ENCODE assay signal across 1 cellular context in genomic region chr14:64501326-64502171, GRCh38.
TF ChIP-seq lines count a peak whose summit lies in the region.

No MANE protein-coding gene starts in this region.

TF ChIP-seq in liver, 16 proteins besides CTCF, POLR2A, EP300 and RAD21 (continued from another document):
- TF ChIP-seq, protein P1, sequence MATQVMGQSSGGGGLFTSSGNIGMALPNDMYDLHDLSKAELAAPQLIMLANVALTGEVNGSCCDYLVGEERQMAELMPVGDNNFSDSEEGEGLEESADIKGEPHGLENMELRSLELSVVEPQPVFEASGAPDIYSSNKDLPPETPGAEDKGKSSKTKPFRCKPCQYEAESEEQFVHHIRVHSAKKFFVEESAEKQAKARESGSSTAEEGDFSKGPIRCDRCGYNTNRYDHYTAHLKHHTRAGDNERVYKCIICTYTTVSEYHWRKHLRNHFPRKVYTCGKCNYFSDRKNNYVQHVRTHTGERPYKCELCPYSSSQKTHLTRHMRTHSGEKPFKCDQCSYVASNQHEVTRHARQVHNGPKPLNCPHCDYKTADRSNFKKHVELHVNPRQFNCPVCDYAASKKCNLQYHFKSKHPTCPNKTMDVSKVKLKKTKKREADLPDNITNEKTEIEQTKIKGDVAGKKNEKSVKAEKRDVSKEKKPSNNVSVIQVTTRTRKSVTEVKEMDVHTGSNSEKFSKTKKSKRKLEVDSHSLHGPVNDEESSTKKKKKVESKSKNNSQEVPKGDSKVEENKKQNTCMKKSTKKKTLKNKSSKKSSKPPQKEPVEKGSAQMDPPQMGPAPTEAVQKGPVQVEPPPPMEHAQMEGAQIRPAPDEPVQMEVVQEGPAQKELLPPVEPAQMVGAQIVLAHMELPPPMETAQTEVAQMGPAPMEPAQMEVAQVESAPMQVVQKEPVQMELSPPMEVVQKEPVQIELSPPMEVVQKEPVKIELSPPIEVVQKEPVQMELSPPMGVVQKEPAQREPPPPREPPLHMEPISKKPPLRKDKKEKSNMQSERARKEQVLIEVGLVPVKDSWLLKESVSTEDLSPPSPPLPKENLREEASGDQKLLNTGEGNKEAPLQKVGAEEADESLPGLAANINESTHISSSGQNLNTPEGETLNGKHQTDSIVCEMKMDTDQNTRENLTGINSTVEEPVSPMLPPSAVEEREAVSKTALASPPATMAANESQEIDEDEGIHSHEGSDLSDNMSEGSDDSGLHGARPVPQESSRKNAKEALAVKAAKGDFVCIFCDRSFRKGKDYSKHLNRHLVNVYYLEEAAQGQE (IDR thresholded peaks at IDR 0.05), result peak; percentile 63
- TF ChIP-seq GABPA (IDR thresholded peaks at IDR 0.05 in 1 of 2, conservative IDR thresholded peaks at IDR 0.05 in 1 of 2) (no peak), SP1 (IDR thresholded peaks at IDR 0.05) (peak; percentile 60), NR2F2 (IDR thresholded peaks at IDR 0.05) (no peak), MAX (IDR thresholded peaks at IDR 0.05) (peak; percentile 22), JUND (IDR thresholded peaks at IDR 0.05) (peak in 1 of 2 donors; percentile 32), TAF1 (conservative IDR thresholded peaks at IDR 0.05) (peak; percentile 13), FOXA2 (IDR thresholded peaks at IDR 0.05) (no peak)
